ENCODE assay signal across 1 cellular context in genomic region chr3:185332026-185332735, GRCh38.
A peak's percentile ranks its signal among the peaks of the same experiment; 100 is the strongest.
TF ChIP-seq lines count a peak whose summit lies in the region.

No MANE protein-coding gene starts in this region.

TF ChIP-seq in HepG2, 621 proteins besides CTCF, POLR2A, EP300 and RAD21 (continued from another document and continues in another):
- no peak for TF ChIP-seq TRIM22 (IDR thresholded peaks at IDR 0.05)
- TF ChIP-seq SIX4 (CRISPR knock-in tag; IDR thresholded peaks at IDR 0.05) = peak; percentile 82
- TF ChIP-seq ZNF761 (CRISPR knock-in tag; conservative IDR thresholded peaks at IDR 0.05) = no peak
- no peak for TF ChIP-seq ZNF124 (CRISPR knock-in tag; IDR thresholded peaks at IDR 0.05)
- TF ChIP-seq ZNF713 (CRISPR knock-in tag; IDR thresholded peaks at IDR 0.05) = no peak
- no peak for TF ChIP-seq CSRNP1 (CRISPR knock-in tag; IDR thresholded peaks at IDR 0.05)
- TF ChIP-seq RBM22 (optimal IDR thresholded peaks at IDR 0.05; ENCODE audit: low read length) = no peak
- TF ChIP-seq ZNF234 (CRISPR knock-in tag; conservative IDR thresholded peaks at IDR 0.05) = no peak
- TF ChIP-seq YEATS2 (CRISPR knock-in tag; IDR thresholded peaks at IDR 0.05; ENCODE audit: borderline replicate concordance) = no peak
- no peak for TF ChIP-seq DRAP1 (CRISPR knock-in tag; IDR thresholded peaks at IDR 0.05)
- TF ChIP-seq MAX (IDR thresholded peaks at IDR 0.05) = no peak
- TF ChIP-seq SRY (CRISPR knock-in tag; IDR thresholded peaks at IDR 0.05) = no peak
- no peak for TF ChIP-seq ZNF343 (CRISPR knock-in tag; IDR thresholded peaks at IDR 0.05)
- TF ChIP-seq ZBTB49 (CRISPR knock-in tag; IDR thresholded peaks at IDR 0.05; ENCODE audit: borderline replicate concordance) = no peak
- no peak for TF ChIP-seq ZNF724P (CRISPR knock-in tag; IDR thresholded peaks at IDR 0.05; ENCODE audit: borderline replicate concordance)
- TF ChIP-seq PHF21A (CRISPR knock-in tag; IDR thresholded peaks at IDR 0.05) = no peak
- no peak for TF ChIP-seq SOX13 (IDR thresholded peaks at IDR 0.05)
- peak in 1 of 2 experiments; percentile 7; a peak in 1 of 4 replicates for TF ChIP-seq SOX13 (CRISPR knock-in tag; conservative IDR thresholded peaks at IDR 0.05 in 1 of 2, IDR thresholded peaks at IDR 0.05 in 1 of 2)
- TF ChIP-seq MYPOP (CRISPR knock-in tag; IDR thresholded peaks at IDR 0.05) = no peak
- no peak for TF ChIP-seq FOXO4 (CRISPR knock-in tag; conservative IDR thresholded peaks at IDR 0.05)
- no peak for TF ChIP-seq DMAP1 (CRISPR knock-in tag; IDR thresholded peaks at IDR 0.05)
- TF ChIP-seq NFKBIZ (CRISPR knock-in tag; IDR thresholded peaks at IDR 0.05) = no peak
- no peak for TF ChIP-seq ZNF180 (CRISPR knock-in tag; IDR thresholded peaks at IDR 0.05; ENCODE audit: borderline replicate concordance, low read depth)
- TF ChIP-seq RFX1 (IDR thresholded peaks at IDR 0.05) = no peak
- no peak for TF ChIP-seq ZNF354B (CRISPR knock-in tag; IDR thresholded peaks at IDR 0.05)
- no peak for TF ChIP-seq SOX6 (IDR thresholded peaks at IDR 0.05)
- TF ChIP-seq SOX6 (CRISPR knock-in tag; IDR thresholded peaks at IDR 0.05) = no peak
- no peak for TF ChIP-seq ZNF674 (CRISPR knock-in tag; IDR thresholded peaks at IDR 0.05; ENCODE audit: low read depth)
- no peak for TF ChIP-seq ZBTB7A (CRISPR knock-in tag; IDR thresholded peaks at IDR 0.05)
- no peak for TF ChIP-seq DZIP1 (CRISPR knock-in tag; IDR thresholded peaks at IDR 0.05)
- no peak for TF ChIP-seq PAXIP1 (CRISPR knock-in tag; conservative IDR thresholded peaks at IDR 0.05)
- no peak for TF ChIP-seq ZNF710 (CRISPR knock-in tag; IDR thresholded peaks at IDR 0.05; ENCODE audit: borderline replicate concordance)
- TF ChIP-seq NR2F6 (IDR thresholded peaks at IDR 0.05) = no peak
- TF ChIP-seq NR2F6 (CRISPR knock-in tag; IDR thresholded peaks at IDR 0.05) = no peak
- no peak for TF ChIP-seq ZNF556 (CRISPR knock-in tag; IDR thresholded peaks at IDR 0.05; ENCODE audit: borderline replicate concordance)
- TF ChIP-seq ZNF782 (CRISPR knock-in tag; IDR thresholded peaks at IDR 0.05; ENCODE audit: borderline replicate concordance) = no peak
- no peak for TF ChIP-seq ZNF501 (CRISPR knock-in tag; IDR thresholded peaks at IDR 0.05)
- TF ChIP-seq ZNF333 (CRISPR knock-in tag; IDR thresholded peaks at IDR 0.05; ENCODE audit: borderline replicate concordance) = no peak
- TF ChIP-seq GFI1 (CRISPR knock-in tag; IDR thresholded peaks at IDR 0.05; ENCODE audit: borderline replicate concordance) = peak; percentile 30; the same call in 1 of the 2 replicates
- TF ChIP-seq CBFB (CRISPR knock-in tag; IDR thresholded peaks at IDR 0.05) = no peak
- TF ChIP-seq SUZ12 (IDR thresholded peaks at IDR 0.05; ENCODE audit: low read depth, low read length) = no peak
- TF ChIP-seq ZNF460 (CRISPR knock-in tag; IDR thresholded peaks at IDR 0.05; ENCODE audit: borderline replicate concordance) = no peak
- TF ChIP-seq SNAPC2 (CRISPR knock-in tag; IDR thresholded peaks at IDR 0.05) = no peak
- no peak for TF ChIP-seq MNT (IDR thresholded peaks at IDR 0.05)
- TF ChIP-seq ZNF841 (CRISPR knock-in tag; IDR thresholded peaks at IDR 0.05; ENCODE audit: borderline replicate concordance) = no peak
- TF ChIP-seq CBX5 (CRISPR knock-in tag; IDR thresholded peaks at IDR 0.05; ENCODE audit: borderline replicate concordance) = no peak
- no peak for TF ChIP-seq NFE2 (CRISPR knock-in tag; IDR thresholded peaks at IDR 0.05)
- no peak for TF ChIP-seq HIVEP1 (CRISPR knock-in tag; IDR thresholded peaks at IDR 0.05)
- 0 out of 2 replicates have a peak, but pooled peaks have one; percentile 8 for TF ChIP-seq SMAD3 (CRISPR knock-in tag; IDR thresholded peaks at IDR 0.05)
- no peak for TF ChIP-seq MAF1 (CRISPR knock-in tag; IDR thresholded peaks at IDR 0.05; ENCODE audit: borderline replicate concordance)
- TF ChIP-seq CENPBD1 (CRISPR knock-in tag; IDR thresholded peaks at IDR 0.05; ENCODE audit: borderline replicate concordance, low read depth) = no peak
